Comparison of ENCODE assay signal across 2 cellular contexts in genomic region chr20:63433351-63433750, GRCh38.
TF ChIP-seq lines count a peak whose summit lies in the region.

No MANE protein-coding gene starts in this region.

TF ChIP-seq in HCT116, 20 proteins besides CTCF, POLR2A, EP300 and RAD21:
- TF ChIP-seq ELF1 (IDR thresholded peaks at IDR 0.05; ENCODE audit: borderline replicate concordance, low read depth) (no peak), SRF (IDR thresholded peaks at IDR 0.05; ENCODE audit: low read depth) (no peak), FOSL1 (IDR thresholded peaks at IDR 0.05; ENCODE audit: low read depth) (no peak), EZH2phosphoT487 (IDR thresholded peaks at IDR 0.05; ENCODE audit: borderline replicate concordance) (no peak), CBX3 (IDR thresholded peaks at IDR 0.05; ENCODE audit: low read depth) (no peak), ZFX (IDR thresholded peaks at IDR 0.05) (no peak), ZNF274 (IDR thresholded peaks at IDR 0.05; ENCODE audit: low read depth, low read length) (no peak), POLR2AphosphoS5 (IDR thresholded peaks at IDR 0.05; ENCODE audit: low read depth, low read length) (no peak), JUND (IDR thresholded peaks at IDR 0.05) (no peak), ZBTB33 (IDR thresholded peaks at IDR 0.05; ENCODE audit: extremely low read depth, insufficient replicate concordance, low read length) (no peak), EZH2 (IDR thresholded peaks at IDR 0.05) (no peak), REST (IDR thresholded peaks at IDR 0.05; ENCODE audit: low read depth) (no peak)

TF ChIP-seq in H1, 55 proteins besides CTCF, POLR2A, EP300 and RAD21:
- TF ChIP-seq TEAD4 (IDR thresholded peaks at IDR 0.05; ENCODE audit: low read depth, low read length) (no peak), RBBP5 (IDR thresholded peaks at IDR 0.05; ENCODE audit: borderline replicate concordance, low read depth, low read length) (no peak), GTF2F1 (IDR thresholded peaks at IDR 0.05; ENCODE audit: borderline replicate concordance, low read depth, low read length) (no peak), EZH2 (IDR thresholded peaks at IDR 0.05; ENCODE audit: low read depth, low read length, severe bottlenecking) (no peak), CBX8 (IDR thresholded peaks at IDR 0.05; ENCODE audit: borderline replicate concordance, low read depth, low read length) (no peak), TAF1 (IDR thresholded peaks at IDR 0.05; ENCODE audit: low read depth, low read length) (no peak), YY1 (IDR thresholded peaks at IDR 0.05; ENCODE audit: low read depth, low read length) (no peak), SRF (IDR thresholded peaks at IDR 0.05; ENCODE audit: low read depth, low read length) (no peak), CREB1 (IDR thresholded peaks at IDR 0.05) (no peak), ZNF274 (IDR thresholded peaks at IDR 0.05; ENCODE audit: borderline replicate concordance, extremely low read depth, low read length) (no peak), TBP (IDR thresholded peaks at IDR 0.05; ENCODE audit: low read depth, low read length) (no peak), BACH1 (IDR thresholded peaks at IDR 0.05; ENCODE audit: low read length) (no peak), POU5F1 (IDR thresholded peaks at IDR 0.05; ENCODE audit: low read depth, low read length) (no peak), NRF1 (IDR thresholded peaks at IDR 0.05; ENCODE audit: low read depth, low read length) (no peak), HDAC2 (IDR thresholded peaks at IDR 0.05; ENCODE audit: borderline replicate concordance in 1 of 2, low read depth in 2 of 2, low read length in 2 of 2) (no peak), RXRA (IDR thresholded peaks at IDR 0.05; ENCODE audit: insufficient read depth, low read depth, low read length) (no peak), TCF12 (IDR thresholded peaks at IDR 0.05; ENCODE audit: low read depth, low read length) (no peak), RNF2 (IDR thresholded peaks at IDR 0.05; ENCODE audit: borderline replicate concordance, low read depth, low read length, missing control alignments, poor library complexity, severe bottlenecking) (no peak), ATF2 (IDR thresholded peaks at IDR 0.05; ENCODE audit: low read length) (no peak)
